ENCODE assay signal across 1 cellular context in genomic region chr1:151459331-151460046, GRCh38.
A peak's percentile ranks its signal among the peaks of the same experiment; 100 is the strongest.
TF ChIP-seq lines count a peak whose summit lies in the region.

POGZ (minus strand) TSS chr1:151459494; CDS start chr1:151442204, 17,290 bp downstream.

TF ChIP-seq in HepG2, 621 proteins besides CTCF, POLR2A, EP300 and RAD21 (continued from another document and continues in another):
- TF ChIP-seq PRDM10 (CRISPR knock-in tag; IDR thresholded peaks at IDR 0.05; ENCODE audit: low read depth) (peak; percentile 93), ATF1 (CRISPR knock-in tag; IDR thresholded peaks at IDR 0.05) (peak; percentile 95), ZBTB7B (CRISPR knock-in tag; IDR thresholded peaks at IDR 0.05) (0 out of 2 replicates have a peak, but pooled peaks have one; percentile 57), ZNF280B (CRISPR knock-in tag; IDR thresholded peaks at IDR 0.05; ENCODE audit: borderline replicate concordance) (no peak), PHF21A (CRISPR knock-in tag; IDR thresholded peaks at IDR 0.05) (0 out of 2 replicates have a peak, but pooled peaks have one; percentile 33), ZBTB25 (CRISPR knock-in tag; IDR thresholded peaks at IDR 0.05) (peak; percentile 78), ZNF574 (CRISPR knock-in tag; IDR thresholded peaks at IDR 0.05) (peak; percentile 57), GATAD1 (CRISPR knock-in tag; IDR thresholded peaks at IDR 0.05) (peak; percentile 84), KLF15 (CRISPR knock-in tag; IDR thresholded peaks at IDR 0.05; ENCODE audit: borderline replicate concordance) (no peak), PATZ1 (CRISPR knock-in tag; IDR thresholded peaks at IDR 0.05) (peak; percentile 98), POLR2G (IDR thresholded peaks at IDR 0.05; ENCODE audit: low read depth, low read length) (0 out of 2 replicates have a peak, but pooled peaks have one; percentile 53), GMEB1 (CRISPR knock-in tag; IDR thresholded peaks at IDR 0.05; ENCODE audit: borderline replicate concordance) (peak; percentile 71), IKZF4 (CRISPR knock-in tag; IDR thresholded peaks at IDR 0.05; ENCODE audit: borderline replicate concordance, low read depth, not compliant biosample characterization) (no peak), FOSL2 (CRISPR knock-in tag; IDR thresholded peaks at IDR 0.05) (peak; percentile 29; the same call in 1 of the 2 replicates), ZBTB1 (CRISPR knock-in tag; IDR thresholded peaks at IDR 0.05; ENCODE audit: borderline replicate concordance) (no peak), ARID4A (CRISPR knock-in tag; IDR thresholded peaks at IDR 0.05; ENCODE audit: borderline replicate concordance) (peak; percentile 44; the same call in 1 of the 2 replicates), ZNF777 (CRISPR knock-in tag; IDR thresholded peaks at IDR 0.05) (peak; percentile 41; the same call in 1 of the 2 replicates), PHF8 (CRISPR knock-in tag; IDR thresholded peaks at IDR 0.05) (no peak; the same call in none of the 2 replicates), ZFP91 (CRISPR knock-in tag; IDR thresholded peaks at IDR 0.05; ENCODE audit: borderline replicate concordance) (peak; percentile 7; the same call in 1 of the 2 replicates), ZNF556 (CRISPR knock-in tag; IDR thresholded peaks at IDR 0.05; ENCODE audit: borderline replicate concordance) (no peak), ZNF782 (CRISPR knock-in tag; IDR thresholded peaks at IDR 0.05; ENCODE audit: borderline replicate concordance) (no peak), ZNF331 (CRISPR knock-in tag; IDR thresholded peaks at IDR 0.05) (no peak), YY1 (IDR thresholded peaks at IDR 0.05; ENCODE audit: insufficient read depth, insufficient replicate concordance, low read depth, low read length) (peak; percentile 67), ZMYM4 (CRISPR knock-in tag; IDR thresholded peaks at IDR 0.05) (peak; percentile 70), CHD2 (IDR thresholded peaks at IDR 0.05; ENCODE audit: low read depth, low read length) (peak; percentile 86), ZBTB14 (CRISPR knock-in tag; IDR thresholded peaks at IDR 0.05) (peak; percentile 64; the same call in 1 of the 2 replicates), PCBP1 (IDR thresholded peaks at IDR 0.05; ENCODE audit: borderline replicate concordance, low read depth, low read length) (peak; percentile 95), TAF1 (CRISPR knock-in tag; IDR thresholded peaks at IDR 0.05) (peak; percentile 25; the same call in 1 of the 2 replicates), ZBTB37 (CRISPR knock-in tag; IDR thresholded peaks at IDR 0.05) (no peak), SPEN (CRISPR knock-in tag; IDR thresholded peaks at IDR 0.05; ENCODE audit: low read depth) (peak; percentile 86), IRF2 (CRISPR knock-in tag; IDR thresholded peaks at IDR 0.05) (0 out of 2 replicates have a peak, but pooled peaks have one; percentile 61)
